ENCODE assay signal across 10 cellular contexts in genomic region chr9:131697097-131697496, GRCh38. TPM values are rescaled to one million over a fixed set of nuclear protein-coding genes. Genes with fewer than 3 reads are reported as not detected.
DNase-seq lines count a peak whose midpoint lies in the region; ATAC-seq and TF ChIP-seq lines count a peak whose summit lies in the region.
"Had no signal": no experiment of that assay in that cellular context is flagged by ENCODE, and none has a peak within 500 bp of the region (broad histone marks: within the 10 kb centered on the region; RNA-seq: fewer than 3 reads in every experiment).

No MANE protein-coding gene starts in this region.

- H3K9ac ChIP-seq in endodermal cell (ENCODE audit: extremely low read depth, low read length, poor library complexity, severe bottlenecking) (no peak overlapping the region), colonic mucosa (ENCODE audit: low read depth in 2 of 2, low read length in 2 of 2) (no peak overlapping the region)

- no peaks in the 10 kb centered on the region for H3K9me3 ChIP-seq in endodermal cell (ENCODE audit: control insufficient read depth, low read length)
- H3K9me3 ChIP-seq in lower lobe of right lung = no peaks in the 10 kb centered on the region
- no peaks in the 10 kb centered on the region for H3K9me3 ChIP-seq in transverse colon
- H3K9me3 ChIP-seq in colonic mucosa = no peaks in the 10 kb centered on the region

- peaks cover 11% of the 10 kb centered on the region for H3K4me1 ChIP-seq in endodermal cell (ENCODE audit: control insufficient read depth, insufficient read depth, low read length)
- H3K4me1 ChIP-seq in lower lobe of right lung = peaks cover 92% of the 10 kb centered on the region
- peaks cover 9 to 31% (median 19%) of the 10 kb centered on the region in 4 donors for H3K4me1 ChIP-seq in transverse colon
- no peaks in the 10 kb centered on the region for H3K4me1 ChIP-seq in colonic mucosa

- DNase-seq in NCI-H2196 (lab: John Stamatoyannopoulos, UW; ENCODE audit: unreplicated experiment) (peak; percentile 15), NCI-H2196 treated with DMSO at 0.1 percent for 48 hours (lab: John Stamatoyannopoulos, UW; ENCODE audit: unreplicated experiment) (no peak), endodermal cell (peak; percentile 78), lower lobe of right lung (no peak), transverse colon (no peak), colonic mucosa (no peak), epidermal melanocyte (ENCODE audit: insufficient read length, low spot score) (no peak), NCI-H226 (no peak)
- DNase-seq: activated B cell treated with CpG ODN at 0.5 μM for 24 hours, NCI-H1694 had no signal

- no peak overlapping the region for H3K4me3 ChIP-seq in endodermal cell (ENCODE audit: low read length)
- no peak overlapping the region for H3K4me3 ChIP-seq in lower lobe of right lung
- H3K4me3 ChIP-seq in transverse colon = no peak overlapping the region
- H3K4me3 ChIP-seq in colonic mucosa = no peak overlapping the region

- peaks cover 83% of the 10 kb centered on the region for H3K4me1 Mint-ChIP-seq in endodermal cell

- no peaks in the 10 kb centered on the region for H3K27me3 ChIP-seq in endodermal cell (ENCODE audit: control insufficient read depth, insufficient read depth, low read length, poor library complexity, severe bottlenecking)
- no peaks in the 10 kb centered on the region for H3K27me3 ChIP-seq in lower lobe of right lung (ENCODE audit: low read depth)
- H3K27me3 ChIP-seq in transverse colon = no peaks in the 10 kb centered on the region
- H3K27me3 ChIP-seq in colonic mucosa = no peaks in the 10 kb centered on the region

- ATAC-seq in lower lobe of right lung = no peak

- in situ Hi-C loops in transverse colon (cut with MboI; ENCODE audit: low pct_ligation_motif_present in 1 of 4, low pct_unique_long_range_greater_than_20kb in 1 of 4, low sequenced_read_pairs in 3 of 4) = no loop called here

- H3K27ac ChIP-seq in endodermal cell (ENCODE audit: low read depth, low read length) (no peak overlapping the region), lower lobe of right lung (peak overlapping the region; percentile 74), transverse colon (peak overlapping the region in 3 of 4 donors; percentile 10 to 34 (median 20)), colonic mucosa (no peak overlapping the region)

- H3K27ac Mint-ChIP-seq in endodermal cell = peak overlapping the region; percentile 35

- no peaks in the 10 kb centered on the region for H3K36me3 Mint-ChIP-seq in endodermal cell (ENCODE audit: low read depth)

- H3K9me3 Mint-ChIP-seq in endodermal cell = no peaks in the 10 kb centered on the region
- H3K9me3 Mint-ChIP-seq: activated B cell treated with CpG ODN at 0.5 μM for 24 hours had no signal

- intact Hi-C loops in lower lobe of right lung (cut with DNase I) (no loop called here), transverse colon (cut with DNase I; ENCODE audit: low total_unique reads) (no loop called here), colonic mucosa (cut with DNase I) (no loop called here)

- TF ChIP-seq CTCF in endodermal cell (conservative IDR thresholded peaks at IDR 0.05) (peak; percentile 61), lower lobe of right lung (IDR thresholded peaks at IDR 0.05) (no peak), transverse colon (IDR thresholded peaks at IDR 0.05) (peak in 1 of 5 experiments; percentile 12), colonic mucosa (IDR thresholded peaks at IDR 0.05) (no peak)

- WGBS in endodermal cell (ENCODE audit: insufficient coverage in 1 of 2, insufficient read length in 1 of 2), 2 experiments = 72 to 80% methylated on average over 4 to 6 of the region's 6 CpGs
- 67% methylated on average over 6 of the region's 6 CpGs; no CpG with 5 or more reads in 1 of the 2 donors for WGBS in transverse colon (ENCODE audit: low coverage in 1 of 2), 2 donors

- no peak for TF ChIP-seq EP300 in transverse colon (IDR thresholded peaks at IDR 0.05; ENCODE audit: low read depth)

- no peaks in the 10 kb centered on the region for H3K36me3 ChIP-seq in endodermal cell (ENCODE audit: control insufficient read depth, insufficient read depth, low read length)
- H3K36me3 ChIP-seq in lower lobe of right lung = no peaks in the 10 kb centered on the region
- no peaks in the 10 kb centered on the region for H3K36me3 ChIP-seq in transverse colon
- no peaks in the 10 kb centered on the region for H3K36me3 ChIP-seq in colonic mucosa

- H3K27me3 Mint-ChIP-seq in endodermal cell (ENCODE audit: insufficient read depth) = no peaks in the 10 kb centered on the region
- H3K27me3 Mint-ChIP-seq: activated B cell treated with CpG ODN at 0.5 μM for 24 hours had no signal

- H3K4me3 Mint-ChIP-seq in endodermal cell = no peak overlapping the region
- H3K4me3 Mint-ChIP-seq: activated B cell treated with CpG ODN at 0.5 μM for 24 hours had no signal

- TF ChIP-seq POLR2A in transverse colon (IDR thresholded peaks at IDR 0.05) = no peak

RNA-seq across cellular contexts. Expression of gene RAPGEF1, which starts 42.8 kb away (rescaled TPM):
- total RNA-seq in endodermal cell (10 to 100 TPM; 63.4 to 85.5 TPM), lower lobe of right lung (146 TPM), transverse colon (10 to 100 TPM; 49.8 to 86.0 (median 55.1) TPM), colonic mucosa (10 to 100 TPM; 47.2 to 58.6 TPM)
- 38.1 TPM for polyA plus RNA-seq in endodermal cell (2013, experiment 1 of 2)
- 34.1 TPM for polyA plus RNA-seq in endodermal cell (2013, experiment 2 of 2)

Comparison
In these comparisons a context has a peak if more than half of its experiments do, and no peak if none do; other contexts are left out.
1. DNase-seq: peak in NCI-H2196 (single experiment) and endodermal cell (single experiment); none in NCI-H2196 treated with DMSO at 0.1 percent for 48 hours (single experiment), lower lobe of right lung (single experiment), transverse colon (single experiment), colonic mucosa (single experiment), epidermal melanocyte (single experiment) and NCI-H226 (single experiment).
2. H3K27ac ChIP-seq: peak in lower lobe of right lung (single experiment) and transverse colon (3 of 4); none in endodermal cell (single experiment) and colonic mucosa (single experiment).